17 cellular contexts compared by ENCODE assay signal in the genomic region with DNA sequence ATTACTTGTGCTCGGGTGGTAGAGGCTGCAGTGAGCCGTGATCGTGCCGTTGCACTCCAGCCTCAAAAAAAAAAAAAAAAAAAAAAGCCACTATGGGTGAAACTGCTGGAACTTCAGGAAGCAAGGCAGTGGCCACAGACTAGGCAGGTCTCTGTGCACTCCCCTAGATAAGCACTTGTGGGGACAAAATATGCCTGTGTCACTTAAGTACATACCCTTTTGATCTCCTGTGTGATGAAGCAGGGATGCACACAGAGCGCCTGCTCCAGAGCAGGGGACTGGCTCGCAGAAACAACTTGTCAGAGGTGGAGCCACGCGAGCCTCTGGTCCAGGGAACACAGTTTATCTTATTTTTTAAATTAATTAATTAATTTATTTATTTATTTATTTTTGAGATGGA. TPM values are rescaled to one million over a fixed set of nuclear protein-coding genes. Genes with fewer than 3 reads are reported as not detected.
A peak's percentile ranks its signal among the peaks of the same experiment; 100 is the strongest.
DNase-seq lines count a peak whose midpoint lies in the region; ATAC-seq, FAIRE-seq and TF ChIP-seq lines count a peak whose summit lies in the region.
"Had no signal": no experiment of that assay in that cellular context is flagged by ENCODE, and none has a peak within 500 bp of the region (broad histone marks: within the 10 kb centered on the region; RNA-seq: fewer than 3 reads in every experiment).

No MANE protein-coding gene starts in this region.

- no peaks in the 10 kb centered on the region for H3K27me3 ChIP-seq in K562 (ENCODE audit: control insufficient read depth in 2 of 2, insufficient read depth in 2 of 2, low read length in 2 of 2)
- no peaks in the 10 kb centered on the region for H3K27me3 ChIP-seq in spleen (replicated peaks in 1 of 7)

- no peaks in the 10 kb centered on the region for H3K36me3 ChIP-seq in K562 (ENCODE audit: control insufficient read depth, insufficient read depth, low read length)
- H3K36me3 ChIP-seq in spleen = no peaks in the 10 kb centered on the region

- H3K9ac ChIP-seq in K562 (ENCODE audit: insufficient read depth in 1 of 2, low read depth in 2 of 2, low read length in 2 of 2) = peak overlapping the region in 1 of 2 experiments; percentile 56; a peak in 1 of 4 replicates

- H3K4me3 ChIP-seq in Jurkat, Clone E6-1 (ENCODE audit: low read length) = peak overlapping the region; percentile 33
- H3K4me3 ChIP-seq in K562 (no peak overlapping the region), spleen (no peak overlapping the region)
- H3K4me3 ChIP-seq: GM23338 had no signal

- FAIRE-seq in K562 (lab: Jason Lieb, UNC) = peak; percentile 96
- FAIRE-seq in GM12892 (lab: Jason Lieb, UNC) = no peak
- FAIRE-seq: G401.6, GM12891 had no signal

- peak in 1 of 2 experiments; percentile 39; a peak in 2 of 4 replicates for TF ChIP-seq RAD21 in K562 (CRISPR knock-in tag; conservative IDR thresholded peaks at IDR 0.05 in 1 of 2, IDR thresholded peaks at IDR 0.05 in 1 of 2)

- peak overlapping the region; percentile 45; the same call in 1 of the 2 replicates for H3K4me2 ChIP-seq in K562 (ENCODE audit: insufficient read depth, low read length)
- H3K4me2 ChIP-seq: GM23338 had no signal

- WGBS in K562 (ENCODE audit: insufficient coverage, low coverage, missing lambda C conversion rate) = under 1% methylated on average over 8 of the region's 8 CpGs
- 34 to 59% (median 47%) methylated on average over 8 of the region's 8 CpGs for WGBS in spleen, 5 donors

- 0 out of 2 replicates have a peak overlapping the region, but pooled peaks have one; percentile 20 for H2AFZ ChIP-seq in K562 (ENCODE audit: low read depth, low read length)
- H2AFZ ChIP-seq: GM23338 had no signal

- TF ChIP-seq POLR2A in K562 (conservative IDR thresholded peaks at IDR 0.05) = no peak
- TF ChIP-seq POLR2A in spleen (IDR thresholded peaks at IDR 0.05) = no peak
- TF ChIP-seq POLR2A in GM12892 (IDR thresholded peaks at IDR 0.05; ENCODE audit: low read depth, low read length) = no peak

- no peaks in the 10 kb centered on the region for H3K79me2 ChIP-seq in K562 (ENCODE audit: control insufficient read depth, insufficient read depth, low read length)

- H3K27ac ChIP-seq in K562 (ENCODE audit: extremely low read depth, low read depth, low read length) (no peak overlapping the region), spleen (no peak overlapping the region)

- peak; percentile 91 for TF ChIP-seq EP300 in K562 (IDR thresholded peaks at IDR 0.05; ENCODE audit: low read length)

- no TSS peak for BruUV-seq in K562 (replicated peaks; lab: Mats Ljungman, UMichigan)

- CTCF ChIA-PET in K562 (lab: Yijun Ruan, JAX; ENCODE audit: low intra/inter-chr PET ratio) = interaction anchor here (0.6 to 7.0 kb wide), 3 partner anchors 56 to 153 kb away, joined by 3 to 159 read pairs (median 7); no protein-coding TSS in a partner anchor

- peak; percentile 98 for DNase-seq in Jurkat, Clone E6-1 (ENCODE audit: low read depth, low spot score)
- DNase-seq in SK-N-DZ (ENCODE audit: low spot score) (peak; percentile 39), K562 (ENCODE audit: extremely low read depth in 1 of 4, low spot score in 3 of 4) (peak; percentile 54 to 94 (median 73)), spleen (peak; percentile 44), GM12892 (ENCODE audit: insufficient read length) (no peak), retina (no peak)
- DNase-seq: CD8-positive, alpha-beta T cell; DMS79 treated with DMSO at 0.1 percent for 48 hours; NCI-H1436; NCI-H2029; NCI-H2171 treated with DMSO at 0.1 percent for 48 hours; NCI-H446 treated with DMSO at 0.1 percent for 48 hours; T-cell had no signal

- no peaks in the 10 kb centered on the region for H3K9me3 ChIP-seq in K562 (replicated peaks; ENCODE audit: control insufficient read depth, insufficient read depth, low read depth, low read length)
- H3K9me3 ChIP-seq in spleen = peaks cover 0 to 7% (median 0%) of the 10 kb centered on the region in 8 donors

- in situ Hi-C loops in K562 (cut with MboI) = no loop called here

- POLR2A ChIA-PET in K562 (lab: Yijun Ruan, JAX) = interaction anchor here (0.6 to 1.5 kb wide), 4 partner anchors 39 to 1229 kb away, joined by 3 to 4 read pairs (median 3); a partner anchor contains a TSS

- H3K4me1 ChIP-seq in K562 (replicated peaks in 1 of 2; ENCODE audit: control insufficient read depth in 2 of 2, insufficient read depth in 2 of 2, low read length in 2 of 2) (peaks cover 21 to 28% of the 10 kb centered on the region in 2 experiments), spleen (peaks cover 13 to 53% (median 28%) of the 10 kb centered on the region in 6 donors)

- intact Hi-C loops in K562 (cut with micrococcal nuclease) (loop anchor here (10.0 kb wide), 1 partner anchor 189 kb away; no protein-coding TSS in a partner anchor), spleen (cut with DNase I; ENCODE audit: low total_unique reads) (loop anchor here (10.0 kb wide), 1 partner anchor 509 kb away; no protein-coding TSS in a partner anchor)

- peak; percentile 94 for ATAC-seq in K562
- ATAC-seq in HG03520 (IDR thresholded peaks at IDR 0.05; ENCODE audit: unreplicated experiment) = no peak
- ATAC-seq: CD8-positive, alpha-beta T cell; GM23338; T-cell had no signal

- TF ChIP-seq CTCF in K562 (IDR thresholded peaks at IDR 0.05 in 2 of 3, conservative IDR thresholded peaks at IDR 0.05 in 1 of 3; ENCODE audit: insufficient read depth in 2 of 3, low read depth in 1 of 3, low read length in 3 of 3) (no peak), spleen (IDR thresholded peaks at IDR 0.05 in 8 of 11, conservative IDR thresholded peaks at IDR 0.05 in 3 of 11) (no peak)

- H3K9me1 ChIP-seq in K562 (ENCODE audit: control insufficient read depth, insufficient read depth, low read length) = no peaks in the 10 kb centered on the region

- H4K20me1 ChIP-seq in K562 (replicated peaks; ENCODE audit: control insufficient read depth, insufficient read depth, low read length) = no peaks in the 10 kb centered on the region

TF ChIP-seq in K562, 482 proteins besides CTCF, POLR2A, EP300 and RAD21 (continues in another document):
- TF ChIP-seq RUNX1 (IDR thresholded peaks at IDR 0.05; ENCODE audit: low read depth) (no peak), ZNF324 (CRISPR knock-in tag; IDR thresholded peaks at IDR 0.05) (no peak)
- TF ChIP-seq, protein P1, sequence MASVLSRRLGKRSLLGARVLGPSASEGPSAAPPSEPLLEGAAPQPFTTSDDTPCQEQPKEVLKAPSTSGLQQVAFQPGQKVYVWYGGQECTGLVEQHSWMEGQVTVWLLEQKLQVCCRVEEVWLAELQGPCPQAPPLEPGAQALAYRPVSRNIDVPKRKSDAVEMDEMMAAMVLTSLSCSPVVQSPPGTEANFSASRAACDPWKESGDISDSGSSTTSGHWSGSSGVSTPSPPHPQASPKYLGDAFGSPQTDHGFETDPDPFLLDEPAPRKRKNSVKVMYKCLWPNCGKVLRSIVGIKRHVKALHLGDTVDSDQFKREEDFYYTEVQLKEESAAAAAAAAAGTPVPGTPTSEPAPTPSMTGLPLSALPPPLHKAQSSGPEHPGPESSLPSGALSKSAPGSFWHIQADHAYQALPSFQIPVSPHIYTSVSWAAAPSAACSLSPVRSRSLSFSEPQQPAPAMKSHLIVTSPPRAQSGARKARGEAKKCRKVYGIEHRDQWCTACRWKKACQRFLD (CRISPR knock-in tag; IDR thresholded peaks at IDR 0.05) = peak; percentile 79; the same call in 1 of the 2 replicates

RNA-seq across cellular contexts. Expression of a gene that starts 42.9 kb away (rescaled TPM):
- polyA plus RNA-seq in Jurkat, Clone E6-1 (2012; ENCODE audit: insufficient read depth, insufficient read length) = 254 TPM
- 238 and 268 TPM in 2 replicates for polyA plus RNA-seq in SK-N-DZ (2014; cell fraction: cytosol; rRNA removed)
- polyA plus RNA-seq in SK-N-DZ (2014; cell fraction: nucleus; rRNA removed) = 192 and 197 TPM in 2 replicates
- 516 and 975 TPM in 2 replicates for total RNA-seq in K562 (2011; cell fraction: chromatin; rRNA removed; ENCODE audit: low replicate concordance)
- 1,506 and 1,517 TPM in 2 replicates for total RNA-seq in K562 (2011; cell fraction: nucleolus; rRNA removed)
- total RNA-seq in K562 (2011; cell fraction: nucleoplasm; rRNA removed) = 977 and 1,240 TPM in 2 replicates
- 300 and 431 TPM in 2 replicates for total RNA-seq in K562 (2014; rRNA removed)
- total RNA-seq in K562 (2014; rRNA removed; fragmentation: Illumina TruSeq; extraction: Trizol) = 231 and 245 TPM in 2 replicates
- 354 and 357 TPM in 2 replicates for total RNA-seq in K562 (2015; rRNA removed; fragmentation: Illumina TruSeq; extraction: Trizol)
- total RNA-seq in K562 (2021) = 458 and 473 TPM in 2 replicates
- 613 and 630 TPM in 2 replicates for polyA plus RNA-seq in K562 (2011; rRNA removed)
- polyA plus RNA-seq in K562 (2011; cell fraction: cytosol; rRNA removed) = 632 and 704 TPM in 2 replicates
- 504 and 505 TPM in 2 replicates for polyA plus RNA-seq in K562 (2011; cell fraction: nucleus; rRNA removed)
- 541 and 1,183 TPM in 2 replicates for polyA plus RNA-seq in K562 (2012)
- 439 and 442 TPM in 2 replicates for polyA plus RNA-seq in K562 (2014; fragmentation: Illumina TruSeq; extraction: Trizol)
- polyA plus RNA-seq in K562 (2014; fragmentation: Nextera tagmentation; extraction: Ambion mirVana) = 100 to 1,000 TPM; 429 to 700 TPM
- polyA plus RNA-seq in K562 (2014; rRNA removed) = 399 and 425 TPM in 2 replicates
- polyA minus RNA-seq in K562 (2011; rRNA and poly(A)+ RNA removed) = 379 and 426 TPM in 2 replicates
- 290 and 309 TPM in 2 replicates for polyA minus RNA-seq in K562 (2011; cell fraction: cytosol; rRNA and poly(A)+ RNA removed)
- polyA minus RNA-seq in K562 (2011; cell fraction: nucleus; rRNA and poly(A)+ RNA removed) = 87.5 and 138 TPM in 2 replicates
- total RNA-seq in spleen = 1,000 to 10,000 TPM; 1,269 to 1,826 (median 1,507) TPM
- polyA plus RNA-seq in spleen = 100 to 1,000 TPM; 363 to 690 (median 437) TPM
- polyA plus RNA-seq in GM12892 (2012; ENCODE audit: missing spikeins) = 150 TPM

Comparison
In these comparisons a context has a peak if more than half of its experiments do, and no peak if none do; other contexts are left out.
1. DNase-seq: peak in Jurkat, Clone E6-1 (single experiment), SK-N-DZ (single experiment), K562 (4 of 4) and spleen (single experiment); none in GM12892 (single experiment) and retina (single experiment).